In the genomic region with DNA sequence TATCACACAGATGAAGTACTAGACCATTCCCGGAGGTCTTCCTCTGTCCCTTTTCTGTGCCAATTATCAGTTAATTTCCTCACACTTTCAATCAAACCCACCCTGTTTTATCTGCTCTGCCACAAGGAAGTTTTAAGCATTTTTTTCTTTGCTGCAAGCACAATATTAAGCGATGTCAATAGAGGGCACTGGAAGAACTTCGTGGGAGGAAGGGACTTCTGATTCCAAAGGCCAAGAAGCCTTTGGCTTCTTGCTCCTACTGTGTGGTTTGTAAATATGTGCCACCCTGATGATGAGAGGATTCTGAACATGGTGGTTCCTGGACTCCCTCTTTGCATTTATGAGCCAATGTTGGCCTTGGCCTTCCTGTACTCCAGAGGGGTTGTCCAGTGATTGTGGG, we compare ENCODE assay signal across 1 cellular context.
A peak's percentile ranks its signal among the peaks of the same experiment; 100 is the strongest.
TF ChIP-seq lines count a peak whose summit lies in the region.

No MANE protein-coding gene starts in this region.

TF ChIP-seq in GM23338, 12 proteins besides CTCF, POLR2A, EP300 and RAD21 (continued from another document):
- TF ChIP-seq, protein P1, sequence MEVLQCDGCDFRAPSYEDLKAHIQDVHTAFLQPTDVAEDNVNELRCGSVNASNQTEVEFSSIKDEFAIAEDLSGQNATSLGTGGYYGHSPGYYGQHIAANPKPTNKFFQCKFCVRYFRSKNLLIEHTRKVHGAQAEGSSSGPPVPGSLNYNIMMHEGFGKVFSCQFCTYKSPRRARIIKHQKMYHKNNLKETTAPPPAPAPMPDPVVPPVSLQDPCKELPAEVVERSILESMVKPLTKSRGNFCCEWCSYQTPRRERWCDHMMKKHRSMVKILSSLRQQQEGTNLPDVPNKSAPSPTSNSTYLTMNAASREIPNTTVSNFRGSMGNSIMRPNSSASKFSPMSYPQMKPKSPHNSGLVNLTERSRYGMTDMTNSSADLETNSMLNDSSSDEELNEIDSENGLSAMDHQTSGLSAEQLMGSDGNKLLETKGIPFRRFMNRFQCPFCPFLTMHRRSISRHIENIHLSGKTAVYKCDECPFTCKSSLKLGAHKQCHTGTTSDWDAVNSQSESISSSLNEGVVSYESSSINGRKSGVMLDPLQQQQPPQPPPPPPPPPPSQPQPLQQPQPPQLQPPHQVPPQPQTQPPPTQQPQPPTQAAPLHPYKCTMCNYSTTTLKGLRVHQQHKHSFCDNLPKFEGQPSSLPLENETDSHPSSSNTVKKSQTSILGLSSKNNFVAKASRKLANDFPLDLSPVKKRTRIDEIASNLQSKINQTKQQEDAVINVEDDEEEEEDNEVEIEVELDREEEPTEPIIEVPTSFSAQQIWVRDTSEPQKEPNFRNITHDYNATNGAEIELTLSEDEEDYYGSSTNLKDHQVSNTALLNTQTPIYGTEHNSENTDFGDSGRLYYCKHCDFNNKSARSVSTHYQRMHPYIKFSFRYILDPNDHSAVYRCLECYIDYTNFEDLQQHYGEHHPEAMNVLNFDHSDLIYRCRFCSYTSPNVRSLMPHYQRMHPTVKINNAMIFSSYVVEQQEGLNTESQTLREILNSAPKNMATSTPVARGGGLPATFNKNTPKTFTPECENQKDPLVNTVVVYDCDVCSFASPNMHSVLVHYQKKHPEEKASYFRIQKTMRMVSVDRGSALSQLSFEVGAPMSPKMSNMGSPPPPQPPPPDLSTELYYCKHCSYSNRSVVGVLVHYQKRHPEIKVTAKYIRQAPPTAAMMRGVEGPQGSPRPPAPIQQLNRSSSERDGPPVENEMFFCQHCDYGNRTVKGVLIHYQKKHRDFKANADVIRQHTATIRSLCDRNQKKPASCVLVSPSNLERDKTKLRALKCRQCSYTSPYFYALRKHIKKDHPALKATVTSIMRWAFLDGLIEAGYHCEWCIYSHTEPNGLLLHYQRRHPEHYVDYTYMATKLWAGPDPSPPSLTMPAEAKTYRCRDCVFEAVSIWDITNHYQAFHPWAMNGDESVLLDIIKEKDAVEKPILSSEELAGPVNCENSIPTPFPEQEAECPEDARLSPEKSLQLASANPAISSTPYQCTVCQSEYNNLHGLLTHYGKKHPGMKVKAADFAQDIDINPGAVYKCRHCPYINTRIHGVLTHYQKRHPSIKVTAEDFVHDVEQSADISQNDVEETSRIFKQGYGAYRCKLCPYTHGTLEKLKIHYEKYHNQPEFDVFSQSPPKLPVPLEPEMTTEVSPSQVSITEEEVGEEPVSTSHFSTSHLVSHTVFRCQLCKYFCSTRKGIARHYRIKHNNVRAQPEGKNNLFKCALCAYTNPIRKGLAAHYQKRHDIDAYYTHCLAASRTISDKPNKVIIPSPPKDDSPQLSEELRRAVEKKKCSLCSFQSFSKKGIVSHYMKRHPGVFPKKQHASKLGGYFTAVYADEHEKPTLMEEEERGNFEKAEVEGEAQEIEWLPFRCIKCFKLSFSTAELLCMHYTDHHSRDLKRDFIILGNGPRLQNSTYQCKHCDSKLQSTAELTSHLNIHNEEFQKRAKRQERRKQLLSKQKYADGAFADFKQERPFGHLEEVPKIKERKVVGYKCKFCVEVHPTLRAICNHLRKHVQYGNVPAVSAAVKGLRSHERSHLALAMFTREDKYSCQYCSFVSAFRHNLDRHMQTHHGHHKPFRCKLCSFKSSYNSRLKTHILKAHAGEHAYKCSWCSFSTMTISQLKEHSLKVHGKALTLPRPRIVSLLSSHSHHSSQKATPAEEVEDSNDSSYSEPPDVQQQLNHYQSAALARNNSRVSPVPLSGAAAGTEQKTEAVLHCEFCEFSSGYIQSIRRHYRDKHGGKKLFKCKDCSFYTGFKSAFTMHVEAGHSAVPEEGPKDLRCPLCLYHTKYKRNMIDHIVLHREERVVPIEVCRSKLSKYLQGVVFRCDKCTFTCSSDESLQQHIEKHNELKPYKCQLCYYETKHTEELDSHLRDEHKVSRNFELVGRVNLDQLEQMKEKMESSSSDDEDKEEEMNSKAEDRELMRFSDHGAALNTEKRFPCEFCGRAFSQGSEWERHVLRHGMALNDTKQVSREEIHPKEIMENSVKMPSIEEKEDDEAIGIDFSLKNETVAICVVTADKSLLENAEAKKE (CRISPR knock-in tag; IDR thresholded peaks at IDR 0.05): peak; percentile 36; the same call in 1 of the 2 replicates
- TF ChIP-seq EZH2 (IDR thresholded peaks at IDR 0.05; ENCODE audit: low read depth, unreplicated experiment) (no peak), CREB1 (CRISPR knock-in tag; IDR thresholded peaks at IDR 0.05; ENCODE audit: low read depth) (no peak), EZH2phosphoT487 (IDR thresholded peaks at IDR 0.05; ENCODE audit: unreplicated experiment) (no peak)
